In the genomic region with DNA sequence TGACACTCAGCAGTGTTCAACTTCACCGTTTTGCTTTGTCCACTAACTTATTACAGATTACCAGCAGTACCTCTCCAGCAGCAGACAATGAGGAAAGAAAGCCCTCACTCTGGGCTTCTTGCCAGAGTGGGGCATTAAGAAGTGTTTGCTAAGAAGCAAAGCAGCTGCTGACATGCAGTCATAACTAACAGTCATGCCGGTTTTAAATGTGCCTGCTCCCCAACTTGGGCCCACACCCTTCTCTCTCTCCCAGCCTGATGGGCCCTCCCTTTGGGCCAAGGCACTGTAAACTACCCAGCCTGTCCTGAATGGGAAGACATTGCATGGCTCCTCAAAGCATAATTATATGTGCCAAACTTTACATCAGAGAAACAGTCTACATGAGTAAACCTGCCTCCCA, we compare ENCODE assay signal across 10 cellular contexts. TPM values are rescaled to one million over a fixed set of nuclear protein-coding genes. Genes with fewer than 3 reads are reported as not detected.
DNase-seq lines count a peak whose midpoint lies in the region; ATAC-seq and TF ChIP-seq lines count a peak whose summit lies in the region.
"Had no signal": no experiment of that assay in that cellular context is flagged by ENCODE, and none has a peak within 500 bp of the region (broad histone marks: within the 10 kb centered on the region; RNA-seq: fewer than 3 reads in every experiment).

No MANE protein-coding gene starts in this region.

- H3K9me3 ChIP-seq in DND-41 (ENCODE audit: insufficient read depth, low read length, severe bottlenecking) (peaks cover 5% of the 10 kb centered on the region), left lung (no peaks in the 10 kb centered on the region), tibial nerve (no peaks in the 10 kb centered on the region)
- H3K9me3 ChIP-seq: Peyer's patch had no signal

- H3K27ac Mint-ChIP-seq in progenitor cell of endocrine pancreas = no peak overlapping the region

- TF ChIP-seq EP300 in tibial nerve (IDR thresholded peaks at IDR 0.05) = no peak

- 27 to 37% methylated on average over 2 of the region's 2 CpGs for WGBS in tibial nerve, 2 donors

- H3K4me1 ChIP-seq in DND-41 (ENCODE audit: insufficient read depth, low read length) (peaks cover 26% of the 10 kb centered on the region), left lung (no peaks in the 10 kb centered on the region), tibial nerve (no peaks in the 10 kb centered on the region)

- no peak overlapping the region for H3K4me3 ChIP-seq in DND-41 (ENCODE audit: low read depth in 1 of 2, low read length in 2 of 2)
- H3K4me3 ChIP-seq in left lung = no peak overlapping the region
- no peak overlapping the region for H3K4me3 ChIP-seq in tibial nerve
- H3K4me3 ChIP-seq: Peyer's patch had no signal

- H4K20me1 ChIP-seq in DND-41 (ENCODE audit: insufficient read depth, low read length) = no peaks in the 10 kb centered on the region

- TF ChIP-seq CTCF in DND-41 (IDR thresholded peaks at IDR 0.05; ENCODE audit: borderline replicate concordance, extremely low read depth, low read length, poor library complexity, severe bottlenecking) (no peak), left lung (IDR thresholded peaks at IDR 0.05) (no peak), tibial nerve (IDR thresholded peaks at IDR 0.05) (no peak), progenitor cell of endocrine pancreas (IDR thresholded peaks at IDR 0.05; ENCODE audit: unreplicated experiment) (no peak)

- H3K27ac ChIP-seq in DND-41 (ENCODE audit: low read length) (peak overlapping the region; percentile 65), left lung (no peak overlapping the region), tibial nerve (no peak overlapping the region)
- H3K27ac ChIP-seq: Peyer's patch had no signal

- no peak overlapping the region for H3K9ac ChIP-seq in DND-41 (ENCODE audit: low read depth, low read length)

- H3K36me3 Mint-ChIP-seq in progenitor cell of endocrine pancreas (ENCODE audit: insufficient read depth) = no peaks in the 10 kb centered on the region

- H3K79me2 ChIP-seq in DND-41 (ENCODE audit: insufficient read depth, low read length) = no peaks in the 10 kb centered on the region

- ATAC-seq in DND-41 (ENCODE audit: insufficient read depth, low read depth) (peak; percentile 65), left lung (peak; percentile 90), GM19351 (IDR thresholded peaks at IDR 0.05; ENCODE audit: unreplicated experiment) (no peak)

- no peaks in the 10 kb centered on the region for H3K36me3 ChIP-seq in DND-41 (ENCODE audit: insufficient read depth, low read length)
- no peaks in the 10 kb centered on the region for H3K36me3 ChIP-seq in left lung
- H3K36me3 ChIP-seq in tibial nerve = no peaks in the 10 kb centered on the region
- H3K36me3 ChIP-seq: Peyer's patch had no signal

- H3K27me3 Mint-ChIP-seq in progenitor cell of endocrine pancreas = no peaks in the 10 kb centered on the region

- no peaks in the 10 kb centered on the region for H3K4me1 Mint-ChIP-seq in progenitor cell of endocrine pancreas (ENCODE audit: low read depth)

- H2AFZ ChIP-seq in DND-41 (ENCODE audit: low read depth, low read length) = peak overlapping the region; percentile 29; the same call in 1 of the 2 replicates

- intact Hi-C loops in left lung (cut with DNase I) = no loop called here

- H3K9me3 Mint-ChIP-seq in progenitor cell of endocrine pancreas (ENCODE audit: low read depth) = peaks cover 8% of the 10 kb centered on the region

- no peak overlapping the region for H3K4me3 Mint-ChIP-seq in progenitor cell of endocrine pancreas (ENCODE audit: low read depth)

- no peak overlapping the region for H3K4me2 ChIP-seq in DND-41 (ENCODE audit: insufficient read depth, low read length)

- DNase-seq in DND-41 (peak; percentile 53), M059J (ENCODE audit: low read depth) (peak; percentile 71), amniotic epithelial cell (ENCODE audit: low read depth) (peak; percentile 89), left lung (peak in 1 of 2 donors; percentile 46), tibial nerve (ENCODE audit: low spot score in 2 of 2) (no peak), progenitor cell of endocrine pancreas (ENCODE audit: low spot score, unreplicated experiment) (no peak)
- no peak for DNase-seq in activated CD8-positive, alpha-beta memory T cell treated with anti-CD3 and anti-CD28 coated beads, Interleukin-2, amount 50 U/mL, for 48 hours
- DNase-seq: effector CD4-positive, alpha-beta T cell; Peyer's patch had no signal

- H3K27me3 ChIP-seq in DND-41 (ENCODE audit: insufficient read depth, low read length, poor library complexity) (no peaks in the 10 kb centered on the region), left lung (no peaks in the 10 kb centered on the region), tibial nerve (no peaks in the 10 kb centered on the region)
- H3K27me3 ChIP-seq: Peyer's patch had no signal

- TF ChIP-seq POLR2A in tibial nerve (IDR thresholded peaks at IDR 0.05) = no peak

RNA-seq across cellular contexts. Expression of gene HHIP, which starts 54.6 kb away (rescaled TPM):
- total RNA-seq in M059J (2014; rRNA removed; shearing (Covaris generic)) = 0.17 and 2.8 TPM in 2 replicates
- 10 to 100 TPM; 50.1 to 59.8 TPM for total RNA-seq in left lung
- total RNA-seq in tibial nerve = 1 to 10 TPM in 3 of 4 donors, under 1 TPM in 1; 0.60 to 5.3 (median 2.6) TPM
- 0.22 and 0.44 TPM in 2 replicates for total RNA-seq in progenitor cell of endocrine pancreas

Comparison
In these comparisons a context has a peak if more than half of its experiments do, and no peak if none do; other contexts are left out.
1. DNase-seq: peak in DND-41 (single experiment), M059J (single experiment) and amniotic epithelial cell (single experiment); none in tibial nerve (0 of 2), activated CD8-positive, alpha-beta memory T cell treated with anti-CD3 and anti-CD28 coated beads, Interleukin-2, amount 50 U/mL, for 48 hours (single experiment) and progenitor cell of endocrine pancreas (single experiment).
2. RNA of gene HHIP, which starts 54.6 kb away (total RNA-seq): 50.1 to 59.8 TPM in left lung; 0.60 to 5.3 TPM in tibial nerve, 0.22 to 0.44 TPM in progenitor cell of endocrine pancreas and 0.17 to 2.8 TPM in M059J; every median in the first group is over 4 times any median in the second.